13 cellular contexts compared by ENCODE assay signal in the genomic region with DNA sequence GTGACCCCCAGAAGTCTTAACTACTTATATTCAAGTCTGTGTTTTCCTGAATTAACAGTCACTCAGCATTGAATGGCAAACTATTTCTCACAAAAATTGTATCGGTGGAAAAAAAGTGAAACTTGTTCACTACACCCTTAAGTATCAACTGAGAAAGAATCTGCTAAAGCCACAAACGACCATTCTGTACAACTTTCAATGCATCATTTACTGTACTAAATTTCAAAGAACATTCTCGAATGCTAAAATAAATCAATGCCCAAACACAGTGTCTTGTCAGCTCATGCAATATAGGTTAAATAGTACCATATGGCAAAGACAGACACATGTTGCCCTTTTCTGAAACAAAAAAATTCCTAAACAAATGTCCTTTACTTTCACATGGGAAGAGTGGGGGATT. TPM values are rescaled to one million over a fixed set of nuclear protein-coding genes. Genes with fewer than 3 reads are reported as not detected.
DNase-seq lines count a peak whose midpoint lies in the region; FAIRE-seq and TF ChIP-seq lines count a peak whose summit lies in the region.
"Had no signal": no experiment of that assay in that cellular context is flagged by ENCODE, and none has a peak within 500 bp of the region (broad histone marks: within the 10 kb centered on the region; RNA-seq: fewer than 3 reads in every experiment).

No MANE protein-coding gene starts in this region.

- H3K27ac ChIP-seq in SJCRH30 (peak overlapping the region; percentile 66), hepatocyte (no peak overlapping the region), vagina (peak overlapping the region; percentile 97)
- H3K27ac ChIP-seq: KMS-11 had no signal

- peaks cover 34% of the 10 kb centered on the region for H3K27me3 Mint-ChIP-seq in activated naive CD4-positive, alpha-beta T cell treated with anti-CD3 and anti-CD28 coated beads, Interleukin-2, amount 10 ng/mL, durations not matched to agents 7 days and 5 days

- peaks cover 6% of the 10 kb centered on the region; the same call in 1 of the 2 replicates for H3K4me1 ChIP-seq in SJCRH30
- H3K4me1 ChIP-seq in hepatocyte (ENCODE audit: insufficient read depth), result peaks cover 46% of the 10 kb centered on the region
- H3K4me1 ChIP-seq in vagina, result peaks cover 48% of the 10 kb centered on the region

- H3K27me3 ChIP-seq in SJCRH30 (no peaks in the 10 kb centered on the region), hepatocyte (no peaks in the 10 kb centered on the region), vagina (no peaks in the 10 kb centered on the region)

- H3K9me3 Mint-ChIP-seq in activated naive CD4-positive, alpha-beta T cell treated with anti-CD3 and anti-CD28 coated beads, Interleukin-2, amount 10 ng/mL, durations not matched to agents 7 days and 5 days, result no peaks in the 10 kb centered on the region
- H3K9me3 Mint-ChIP-seq: GM23338 had no signal

- H3K9me3 ChIP-seq in SJCRH30 (replicated peaks), result no peaks in the 10 kb centered on the region
- no peaks in the 10 kb centered on the region for H3K9me3 ChIP-seq in hepatocyte (ENCODE audit: low read depth)
- H3K9me3 ChIP-seq in vagina, result no peaks in the 10 kb centered on the region

- peaks cover 99% of the 10 kb centered on the region for H3K79me2 ChIP-seq in hepatocyte

- 65% methylated on average over 3 of the region's 3 CpGs for WGBS in hepatocyte (ENCODE audit: low lambda C conversion rate, missing lambda C conversion rate)

- peaks cover 11% of the 10 kb centered on the region for H3K4me1 Mint-ChIP-seq in activated naive CD4-positive, alpha-beta T cell treated with anti-CD3 and anti-CD28 coated beads, Interleukin-2, amount 10 ng/mL, durations not matched to agents 7 days and 5 days

- CTCF ChIA-PET in activated naive CD4-positive, alpha-beta T cell treated with anti-CD3 and anti-CD28 coated beads, Interleukin-2, amount 10 ng/mL, durations not matched to agents 7 days and 5 days (lab: Charles Lee), result interaction anchor here (0.6 kb wide), 1 partner anchor 35 kb away, joined by 3 read pairs; no protein-coding TSS in a partner anchor

- in situ Hi-C loops in KBM-7 (cut with MboI; ENCODE audit: low pct_unique_long_range_greater_than_20kb, low sequenced_read_pairs), result no loop called here

- no peak overlapping the region for H2AFZ ChIP-seq in hepatocyte
- H2AFZ ChIP-seq: GM23338 had no signal

- H3K4me3 ChIP-seq in SJCRH30 (peak overlapping the region; percentile 54), hepatocyte (no peak overlapping the region), vagina (no peak overlapping the region)
- H3K4me3 ChIP-seq: GM23338 had no signal

- H3K36me3 ChIP-seq in SJCRH30 (no peaks in the 10 kb centered on the region), hepatocyte (replicated peaks; ENCODE audit: insufficient read depth, low read depth) (no peaks in the 10 kb centered on the region), vagina (no peaks in the 10 kb centered on the region)

- no peaks in the 10 kb centered on the region for H3K9me2 ChIP-seq in hepatocyte (replicated peaks; ENCODE audit: insufficient read depth)

- DNase-seq in GM18507 (ENCODE audit: extremely low spot score, insufficient read length, low read depth), result no peak
- DNase-seq in SJCRH30, result no peak
- no peak for DNase-seq in hepatocyte (ENCODE audit: low spot score)
- no peak for DNase-seq in vagina (ENCODE audit: extremely low spot score in 2 of 2)
- DNase-seq in KBM-7, result no peak
- DNase-seq in NCI-H524 treated with DMSO at 0.1 percent for 48 hours (lab: John Stamatoyannopoulos, UW), result no peak
- DNase-seq in activated naive CD4-positive, alpha-beta T cell treated with anti-CD3 and anti-CD28 coated beads, Interleukin-2, amount 10 ng/mL, durations not matched to agents 7 days and 5 days, result no peak
- DNase-seq: MM.1S, NCI-H1105 treated with DMSO at 0.1 percent for 48 hours, NCI-H1930, SHP77 treated with DMSO at 0.1 percent for 48 hours had no signal

- H3K4me2 ChIP-seq in hepatocyte, result peak overlapping the region; percentile 83
- H3K4me2 ChIP-seq: GM23338, KMS-11 had no signal

- no peak overlapping the region for H3K27ac Mint-ChIP-seq in activated naive CD4-positive, alpha-beta T cell treated with anti-CD3 and anti-CD28 coated beads, Interleukin-2, amount 10 ng/mL, durations not matched to agents 7 days and 5 days
- H3K27ac Mint-ChIP-seq: GM23338 had no signal

- peaks cover 91% of the 10 kb centered on the region for H4K20me1 ChIP-seq in hepatocyte (ENCODE audit: insufficient read depth, poor library complexity, severe bottlenecking)

- TF ChIP-seq POLR2A in vagina (IDR thresholded peaks at IDR 0.05), result no peak

- TF ChIP-seq CTCF in hepatocyte (IDR thresholded peaks at IDR 0.05; ENCODE audit: poor library complexity), result no peak
- TF ChIP-seq CTCF in vagina (IDR thresholded peaks at IDR 0.05), result no peak

- no peaks in the 10 kb centered on the region for H3K36me3 Mint-ChIP-seq in activated naive CD4-positive, alpha-beta T cell treated with anti-CD3 and anti-CD28 coated beads, Interleukin-2, amount 10 ng/mL, durations not matched to agents 7 days and 5 days

- no peak overlapping the region for H3K4me3 Mint-ChIP-seq in activated naive CD4-positive, alpha-beta T cell treated with anti-CD3 and anti-CD28 coated beads, Interleukin-2, amount 10 ng/mL, durations not matched to agents 7 days and 5 days
- H3K4me3 Mint-ChIP-seq: GM23338 had no signal

- intact Hi-C loops in vagina (cut with DNase I), result no loop called here

- peak; percentile 68 for FAIRE-seq in GM18507 (lab: Jason Lieb, UNC)

RNA-seq across cellular contexts. Expression of gene ZNF516, which starts 9.0 kb away (rescaled TPM):
- total RNA-seq in SJCRH30 (2014; rRNA removed; shearing (Covaris generic)), result 6.3 and 8.2 TPM in 2 replicates
- total RNA-seq in hepatocyte (19.8 and 29.2 TPM in 2 replicates), vagina (46.4 TPM)
- 18.2 and 22.7 TPM in 2 replicates for polyA plus RNA-seq in hepatocyte
